10 cellular contexts compared by ENCODE assay signal in the genomic region with DNA sequence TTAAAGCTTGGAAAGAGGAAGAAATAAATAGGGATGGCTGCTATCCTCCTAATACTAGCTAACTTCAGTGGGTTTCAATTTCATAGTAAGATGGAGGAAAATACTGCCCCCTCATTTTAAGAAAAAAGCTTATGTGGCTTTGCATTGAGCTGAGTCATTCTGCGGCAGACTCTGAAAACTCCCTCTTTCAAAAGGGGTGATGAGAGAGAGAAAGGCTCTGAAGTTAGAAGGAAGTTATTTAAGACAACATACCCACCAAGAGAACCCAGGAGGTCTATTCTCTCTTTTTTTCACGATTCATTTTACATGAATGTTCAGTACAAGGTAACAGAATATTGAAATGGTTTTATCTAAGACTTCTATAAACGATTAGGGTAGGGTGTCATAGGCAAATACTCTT. TPM values are rescaled to one million over a fixed set of nuclear protein-coding genes. Genes with fewer than 3 reads are reported as not detected.
DNase-seq lines count a peak whose midpoint lies in the region; ATAC-seq, FAIRE-seq and TF ChIP-seq lines count a peak whose summit lies in the region.
"Had no signal": no experiment of that assay in that cellular context is flagged by ENCODE, and none has a peak within 500 bp of the region (broad histone marks: within the 10 kb centered on the region; RNA-seq: fewer than 3 reads in every experiment).

No MANE protein-coding gene starts in this region.

- H3K9ac ChIP-seq in K562 (ENCODE audit: insufficient read depth in 1 of 2, low read depth in 2 of 2, low read length in 2 of 2): no peak overlapping the region
- H3K9ac ChIP-seq: SK-N-SH had no signal

- in situ Hi-C loops in K562 (cut with MboI): no loop called here
- in situ Hi-C loops in G401 (cut with HindIII; ENCODE audit: low sequenced_read_pairs): no loop called here

- H3K27ac ChIP-seq in K562 (ENCODE audit: extremely low read depth, low read depth, low read length): peak overlapping the region; percentile 64
- H3K27ac ChIP-seq in substantia nigra (ENCODE audit: low read depth, low read length, poor library complexity, severe bottlenecking): no peak overlapping the region

- peaks cover 19 to 33% of the 10 kb centered on the region in 2 experiments; a peak in 3 of 5 replicates for H3K27me3 ChIP-seq in K562 (ENCODE audit: control insufficient read depth in 2 of 2, insufficient read depth in 2 of 2, low read length in 2 of 2)

- no peak for TF ChIP-seq POLR2A in K562 (conservative IDR thresholded peaks at IDR 0.05)

- ATAC-seq in GM18867 (IDR thresholded peaks at IDR 0.05; ENCODE audit: unreplicated experiment) (peak; percentile 58), GM21529 (IDR thresholded peaks at IDR 0.05; ENCODE audit: unreplicated experiment) (peak; percentile 69), HG03378 (IDR thresholded peaks at IDR 0.05; ENCODE audit: unreplicated experiment) (peak; percentile 80), K562 (peak; percentile 83)

- peak in 3 of 4 experiments; percentile 20 to 65 (median 60) for DNase-seq in K562 (ENCODE audit: extremely low read depth in 1 of 4, low spot score in 3 of 4)
- no peak for DNase-seq in NK-92 treated with Interleukin-12 subunit alpha and Interleukin-12 subunit beta, amount 100 ng/mL, for 24 hours (lab: John Stamatoyannopoulos, UW)
- no peak for DNase-seq in substantia nigra (lab: John Stamatoyannopoulos, UW)
- DNase-seq in GM19238 (ENCODE audit: insufficient read length, low spot score): no peak
- no peak for DNase-seq in G401 (ENCODE audit: low spot score)
- DNase-seq: SK-N-SH; stimulated activated CD4-positive, alpha-beta T cell treated with anti-CD3 and anti-CD28 coated beads, Interleukin-4, amount 100 ng/mL, for 4 hours had no signal

- peak; percentile 91 for FAIRE-seq in K562 (lab: Jason Lieb, UNC)

- no peak for TF ChIP-seq RAD21 in K562 (CRISPR knock-in tag; conservative IDR thresholded peaks at IDR 0.05 in 1 of 2, IDR thresholded peaks at IDR 0.05 in 1 of 2)

- no peaks in the 10 kb centered on the region for H3K79me2 ChIP-seq in K562 (ENCODE audit: control insufficient read depth, insufficient read depth, low read length)

- peaks cover 3 to 18% of the 10 kb centered on the region in 2 experiments; a peak in 3 of 5 replicates for H3K4me1 ChIP-seq in K562 (replicated peaks in 1 of 2; ENCODE audit: control insufficient read depth in 2 of 2, insufficient read depth in 2 of 2, low read length in 2 of 2)

- H3K4me3 ChIP-seq in K562: no peak overlapping the region

- intact Hi-C loops in K562 (cut with micrococcal nuclease): no loop called here

- CTCF ChIA-PET in K562 (lab: Yijun Ruan, JAX; ENCODE audit: low intra/inter-chr PET ratio): no interaction called here

- no peaks in the 10 kb centered on the region for H4K20me1 ChIP-seq in K562 (replicated peaks; ENCODE audit: control insufficient read depth, insufficient read depth, low read length)

- peak overlapping the region; percentile 84 for H2AFZ ChIP-seq in K562 (ENCODE audit: low read depth, low read length)

- H3K4me2 ChIP-seq in K562 (ENCODE audit: insufficient read depth, low read length): peak overlapping the region; percentile 44; the same call in 1 of the 2 replicates
- H3K4me2 ChIP-seq: SK-N-SH had no signal

- whole genome bisulfite sequencing in K562 (ENCODE audit: insufficient coverage, low coverage, missing lambda C conversion rate): 2% methylated on average over 3 of the region's 3 CpGs

- no TSS peak for BruUV-seq in K562 (replicated peaks; lab: Mats Ljungman, UMichigan)

- H3K9me3 ChIP-seq in K562 (replicated peaks; ENCODE audit: control insufficient read depth, insufficient read depth, low read depth, low read length): no peaks in the 10 kb centered on the region
- H3K9me3 ChIP-seq: SK-N-SH had no signal

- 0 out of 6 replicates have a peak, but pooled peaks of 1 of the 3 experiments have one; percentile 5 for TF ChIP-seq CTCF in K562 (IDR thresholded peaks at IDR 0.05 in 2 of 3, conservative IDR thresholded peaks at IDR 0.05 in 1 of 3; ENCODE audit: insufficient read depth in 2 of 3, low read depth in 1 of 3, low read length in 3 of 3)

- H3K36me3 ChIP-seq in K562 (ENCODE audit: control insufficient read depth, insufficient read depth, low read length): no peaks in the 10 kb centered on the region

- POLR2A ChIA-PET in K562 (lab: Yijun Ruan, JAX): interaction anchor here (0.8 to 1.5 kb wide), 5 partner anchors 9 to 44 kb away, joined by 3 to 4 read pairs (median 3); no protein-coding TSS in a partner anchor

- no peak for TF ChIP-seq EP300 in K562 (IDR thresholded peaks at IDR 0.05; ENCODE audit: low read length)

- no peaks in the 10 kb centered on the region for H3K9me1 ChIP-seq in K562 (ENCODE audit: control insufficient read depth, insufficient read depth, low read length)

TF ChIP-seq in K562, 482 proteins besides CTCF, POLR2A, EP300 and RAD21 (continues in another document):
- TF ChIP-seq ZNF57 (CRISPR knock-in tag; IDR thresholded peaks at IDR 0.05): no peak
- TF ChIP-seq EGR1 (conservative IDR thresholded peaks at IDR 0.05): peak; percentile 25; the same call in 1 of the 2 replicates
- peak; percentile 64 for TF ChIP-seq DPF2 (IDR thresholded peaks at IDR 0.05)
- no peak for TF ChIP-seq ZNF384 (IDR thresholded peaks at IDR 0.05; ENCODE audit: low read depth, low read length)
- TF ChIP-seq MAFG (tag; conservative IDR thresholded peaks at IDR 0.05): peak; percentile 90
- no peak for TF ChIP-seq SRSF7 (optimal IDR thresholded peaks at IDR 0.05; ENCODE audit: low read depth, low read length)
- TF ChIP-seq SMARCC2 (IDR thresholded peaks at IDR 0.05; ENCODE audit: low read depth): 0 out of 2 replicates have a peak, but pooled peaks have one; percentile 47
- TF ChIP-seq POLR2G (IDR thresholded peaks at IDR 0.05; ENCODE audit: low read depth, low read length): no peak
- no peak for TF ChIP-seq PPARD (CRISPR knock-in tag; IDR thresholded peaks at IDR 0.05)
- TF ChIP-seq, protein P1, sequence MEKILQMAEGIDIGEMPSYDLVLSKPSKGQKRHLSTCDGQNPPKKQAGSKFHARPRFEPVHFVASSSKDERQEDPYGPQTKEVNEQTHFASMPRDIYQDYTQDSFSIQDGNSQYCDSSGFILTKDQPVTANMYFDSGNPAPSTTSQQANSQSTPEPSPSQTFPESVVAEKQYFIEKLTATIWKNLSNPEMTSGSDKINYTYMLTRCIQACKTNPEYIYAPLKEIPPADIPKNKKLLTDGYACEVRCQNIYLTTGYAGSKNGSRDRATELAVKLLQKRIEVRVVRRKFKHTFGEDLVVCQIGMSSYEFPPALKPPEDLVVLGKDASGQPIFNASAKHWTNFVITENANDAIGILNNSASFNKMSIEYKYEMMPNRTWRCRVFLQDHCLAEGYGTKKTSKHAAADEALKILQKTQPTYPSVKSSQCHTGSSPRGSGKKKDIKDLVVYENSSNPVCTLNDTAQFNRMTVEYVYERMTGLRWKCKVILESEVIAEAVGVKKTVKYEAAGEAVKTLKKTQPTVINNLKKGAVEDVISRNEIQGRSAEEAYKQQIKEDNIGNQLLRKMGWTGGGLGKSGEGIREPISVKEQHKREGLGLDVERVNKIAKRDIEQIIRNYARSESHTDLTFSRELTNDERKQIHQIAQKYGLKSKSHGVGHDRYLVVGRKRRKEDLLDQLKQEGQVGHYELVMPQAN (IDR thresholded peaks at IDR 0.05; ENCODE audit: borderline replicate concordance): no peak

RNA-seq across cellular contexts. Expression of a gene that starts 4.5 kb away (rescaled TPM):
- total RNA-seq in K562 (2011; cell fraction: chromatin; rRNA removed; ENCODE audit: low replicate concordance): not detected in 2 replicates
- total RNA-seq in K562 (2011; cell fraction: nucleolus; rRNA removed): not detected in 2 replicates
- total RNA-seq in K562 (2011; cell fraction: nucleoplasm; rRNA removed): not detected in 2 replicates
- total RNA-seq in K562 (2014; rRNA removed): not detected in 2 replicates
- total RNA-seq in K562 (2014; rRNA removed; fragmentation: Illumina TruSeq; extraction: Trizol): not detected in 2 replicates
- not detected in 2 replicates for total RNA-seq in K562 (2015; rRNA removed; fragmentation: Illumina TruSeq; extraction: Trizol)
- not detected in 2 replicates for total RNA-seq in K562 (2021)
- polyA plus RNA-seq in K562 (2011; rRNA removed): not detected in 2 replicates
- polyA plus RNA-seq in K562 (2011; cell fraction: cytosol; rRNA removed): not detected in 2 replicates
- polyA plus RNA-seq in K562 (2011; cell fraction: nucleus; rRNA removed): not detected in 2 replicates
- polyA plus RNA-seq in K562 (2012): not detected in 2 replicates
- not detected in 2 replicates for polyA plus RNA-seq in K562 (2014; fragmentation: Illumina TruSeq; extraction: Trizol)
- not detected for polyA plus RNA-seq in K562 (2014; fragmentation: Nextera tagmentation; extraction: Ambion mirVana)
- polyA plus RNA-seq in K562 (2014; rRNA removed): not detected in 2 replicates
- not detected in 2 replicates for polyA minus RNA-seq in K562 (2011; rRNA and poly(A)+ RNA removed)
- polyA minus RNA-seq in K562 (2011; cell fraction: cytosol; rRNA and poly(A)+ RNA removed): not detected in 2 replicates
- not detected in 2 replicates for polyA minus RNA-seq in K562 (2011; cell fraction: nucleus; rRNA and poly(A)+ RNA removed)
- 0.06 and 0.34 TPM in 2 replicates for total RNA-seq in G401 (2014; rRNA removed; shearing (Covaris generic))

RNA-seq across cellular contexts. Expression of a gene that starts 42.7 kb away (rescaled TPM):
- total RNA-seq in K562 (2011; cell fraction: chromatin; rRNA removed; ENCODE audit: low replicate concordance): 27.7 and 78.8 TPM in 2 replicates
- 14.0 and 22.8 TPM in 2 replicates for total RNA-seq in K562 (2011; cell fraction: nucleolus; rRNA removed)
- 47.8 and 85.7 TPM in 2 replicates for total RNA-seq in K562 (2011; cell fraction: nucleoplasm; rRNA removed)
- total RNA-seq in K562 (2014; rRNA removed) (64.0 and 68.7 TPM in 2 replicates), K562 (2014; rRNA removed; fragmentation: Illumina TruSeq; extraction: Trizol) (121 and 138 TPM in 2 replicates), K562 (2015; rRNA removed; fragmentation: Illumina TruSeq; extraction: Trizol) (93.0 and 99.6 TPM in 2 replicates), K562 (2021) (72.4 and 73.3 TPM in 2 replicates)
- polyA plus RNA-seq in K562 (2011; rRNA removed) (126 and 138 TPM in 2 replicates), K562 (2014; fragmentation: Illumina TruSeq; extraction: Trizol) (81.1 and 91.7 TPM in 2 replicates), K562 (2014; fragmentation: Nextera tagmentation; extraction: Ambion mirVana) (100 to 1,000 TPM; 133 to 177 TPM), K562 (2014; rRNA removed) (78.1 and 79.2 TPM in 2 replicates)
- polyA plus RNA-seq in K562 (2011; cell fraction: cytosol; rRNA removed): 19.3 and 47.0 TPM in 2 replicates
- 38.0 and 84.7 TPM in 2 replicates for polyA plus RNA-seq in K562 (2011; cell fraction: nucleus; rRNA removed)
- polyA plus RNA-seq in K562 (2012): 52.6 and 64.4 TPM in 2 replicates
- polyA minus RNA-seq in K562 (2011; rRNA and poly(A)+ RNA removed): 161 and 163 TPM in 2 replicates
- polyA minus RNA-seq in K562 (2011; cell fraction: cytosol; rRNA and poly(A)+ RNA removed): 62.2 and 63.7 TPM in 2 replicates
- 28.0 and 43.1 TPM in 2 replicates for polyA minus RNA-seq in K562 (2011; cell fraction: nucleus; rRNA and poly(A)+ RNA removed)
- total RNA-seq in G401 (2014; rRNA removed; shearing (Covaris generic)): 130 and 168 TPM in 2 replicates

Comparison
In these comparisons a context has a peak if more than half of its experiments do, and no peak if none do; other contexts are left out.
1. DNase-seq: peak in K562 (3 of 4); none in NK-92 treated with Interleukin-12 subunit alpha and Interleukin-12 subunit beta, amount 100 ng/mL, for 24 hours (single experiment), substantia nigra (0 of 49), GM19238 (single experiment) and G401 (single experiment).
2. Peak in every context shown above with its lines, with median percentiles within 50 percentile points of each other: ATAC-seq.